In the genomic region with DNA sequence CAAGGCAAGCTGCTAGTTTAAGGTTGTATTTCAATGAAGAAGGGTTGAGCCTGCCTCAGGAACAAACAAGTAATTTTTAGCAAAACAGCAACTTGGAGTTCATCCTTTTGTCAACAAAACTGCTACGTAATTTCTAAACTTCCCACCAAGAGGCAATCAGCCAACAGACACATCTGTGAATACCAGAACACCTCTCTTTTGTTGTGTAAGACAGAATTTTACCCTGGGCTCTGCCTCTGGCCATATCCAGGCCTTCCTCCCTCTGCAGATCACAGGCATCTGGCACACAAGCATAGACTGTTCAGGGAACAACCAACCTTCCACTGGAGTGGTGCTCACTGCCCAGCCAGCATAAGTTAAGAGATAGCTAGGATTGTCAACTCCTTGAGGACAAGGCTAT, we compare ENCODE assay signal across 20 cellular contexts.
A peak's percentile ranks its signal among the peaks of the same experiment; 100 is the strongest.
DNase-seq lines count a peak whose midpoint lies in the region; ATAC-seq and TF ChIP-seq lines count a peak whose summit lies in the region.
"Had no signal": no experiment of that assay in that cellular context is flagged by ENCODE, and none has a peak within 500 bp of the region (broad histone marks: within the 10 kb centered on the region; RNA-seq: fewer than 3 reads in every experiment).

No MANE protein-coding gene starts in this region.

- H3K23me2 ChIP-seq in H9 (ENCODE audit: insufficient read length, low read depth, low read length, poor library complexity, severe bottlenecking), result no peaks in the 10 kb centered on the region

- no peak overlapping the region for H2AFZ ChIP-seq in H9 (ENCODE audit: low read length)
- peak overlapping the region; percentile 42 for H2AFZ ChIP-seq in neural progenitor cell (replicated peaks)
- H2AFZ ChIP-seq in GM23248, result no peak overlapping the region

- H3K23ac ChIP-seq in H9 (ENCODE audit: insufficient read length, low read depth, low read length), result no peak overlapping the region

- no peak overlapping the region for H3K27ac ChIP-seq in H9 (ENCODE audit: insufficient read length, low read depth, low read length)
- peak overlapping the region; percentile 67 for H3K27ac ChIP-seq in neural progenitor cell
- H3K27ac ChIP-seq in GM23248, result no peak overlapping the region
- no peak overlapping the region for H3K27ac ChIP-seq in foreskin keratinocyte
- H3K27ac ChIP-seq: SJCRH30 had no signal

- DNase-seq in AG10803 (ENCODE audit: low read depth), result peak; percentile 53
- no peak for DNase-seq in H9
- DNase-seq in fibroblast of mammary gland (ENCODE audit: low read depth), result peak; percentile 21
- no peak for DNase-seq in neural progenitor cell (ENCODE audit: low spot score)
- DNase-seq in GM23248, result no peak
- DNase-seq in GM13976 (ENCODE audit: low spot score), result no peak
- DNase-seq in foreskin fibroblast, result no peak
- DNase-seq in foreskin keratinocyte, result no peak
- DNase-seq: BE2C; CD4-positive, CD25-positive, alpha-beta regulatory T cell; DMS 273 treated with DMSO at 0.1 percent for 48 hours; NCI-H1092; NCI-H2107; NCI-H2227 treated with DMSO at 0.1 percent for 48 hours; NCI-H510A; NCI-H748 treated with DMSO at 0.1 percent for 48 hours; SJCRH30 had no signal

- H2BK5ac ChIP-seq in H9 (ENCODE audit: insufficient read length, low read length), result no peak overlapping the region

- H2BK120ac ChIP-seq in H9 (ENCODE audit: low read depth, low read length, poor library complexity, severe bottlenecking), result no peak overlapping the region

- H3K4me3 ChIP-seq in AG10803 (ENCODE audit: low read length) (no peak overlapping the region), fibroblast of mammary gland (ENCODE audit: control insufficient read depth, low read depth, low read length) (no peak overlapping the region), neural progenitor cell (no peak overlapping the region), GM23248 (no peak overlapping the region), foreskin fibroblast (ENCODE audit: low read depth in 1 of 2, low read length in 2 of 2) (no peak overlapping the region)
- H3K4me3 ChIP-seq: GM12878, K562, SJCRH30 had no signal

- H3K36me3 ChIP-seq in neural progenitor cell, result no peaks in the 10 kb centered on the region
- no peaks in the 10 kb centered on the region for H3K36me3 ChIP-seq in GM23248 (ENCODE audit: low read depth)
- H3K36me3 ChIP-seq: BE2C, SJCRH30 had no signal

- H3K27me3 Mint-ChIP-seq in H9 (ENCODE audit: low read depth) (no peaks in the 10 kb centered on the region; the same call in 1 of the 2 replicates), neural progenitor cell (ENCODE audit: insufficient read depth, low read depth) (peaks cover 11% of the 10 kb centered on the region)

- peaks cover 13% of the 10 kb centered on the region for H3F3A ChIP-seq in neural progenitor cell (ENCODE audit: low read depth)
- H3F3A ChIP-seq in GM23248 (ENCODE audit: insufficient read depth), result peaks cover 7% of the 10 kb centered on the region

- no peak overlapping the region for H4K8ac ChIP-seq in H9 (replicated peaks; ENCODE audit: insufficient read length, low read depth, low read length)

- no peaks in the 10 kb centered on the region for H3K9me3 ChIP-seq in H9 (ENCODE audit: control insufficient read depth, low read depth, low read length)
- H3K9me3 ChIP-seq in neural progenitor cell (ENCODE audit: low read depth), result no peaks in the 10 kb centered on the region
- H3K9me3 ChIP-seq in GM23248 (ENCODE audit: low read depth), result no peaks in the 10 kb centered on the region
- H3K9me3 ChIP-seq: BE2C, SJCRH30 had no signal

- no peak overlapping the region for H3K18ac ChIP-seq in H9 (ENCODE audit: insufficient read length, low read depth, low read length)

- no peak overlapping the region for H2BK15ac ChIP-seq in H9 (ENCODE audit: low read depth, low read length)

- no peak overlapping the region for H4K91ac ChIP-seq in H9 (ENCODE audit: insufficient read length, low read depth, low read length)

- H3K9ac ChIP-seq in H9 (ENCODE audit: extremely low read depth, insufficient read length, low read length), result no peak overlapping the region
- no peak overlapping the region for H3K9ac ChIP-seq in neural progenitor cell
- no peak overlapping the region for H3K9ac ChIP-seq in GM23248

- no peaks in the 10 kb centered on the region for H3K27me3 ChIP-seq in H9 (ENCODE audit: insufficient read depth, low read length)
- H3K27me3 ChIP-seq in neural progenitor cell, result no peaks in the 10 kb centered on the region
- H3K27me3 ChIP-seq in GM23248 (replicated peaks; ENCODE audit: insufficient read depth), result no peaks in the 10 kb centered on the region
- H3K27me3 ChIP-seq in foreskin keratinocyte, result peaks cover 12% of the 10 kb centered on the region
- H3K27me3 ChIP-seq: BE2C, SJCRH30 had no signal

- H3K4me3 Mint-ChIP-seq in H9, result no peak overlapping the region
- no peak overlapping the region for H3K4me3 Mint-ChIP-seq in neural progenitor cell
- H3K4me3 Mint-ChIP-seq: CD4-positive, CD25-positive, alpha-beta regulatory T cell had no signal

- TF ChIP-seq CTCF in AG10803 (conservative IDR thresholded peaks at IDR 0.05; ENCODE audit: low read length), result no peak
- no peak for TF ChIP-seq CTCF in H9 (conservative IDR thresholded peaks at IDR 0.05)
- no peak for TF ChIP-seq CTCF in fibroblast of mammary gland (conservative IDR thresholded peaks at IDR 0.05; ENCODE audit: control insufficient read depth, insufficient read depth, low read depth, low read length)
- no peak for TF ChIP-seq CTCF in neural progenitor cell (IDR thresholded peaks at IDR 0.05)
- no peak for TF ChIP-seq CTCF in GM13976 (IDR thresholded peaks at IDR 0.05; ENCODE audit: borderline replicate concordance, control extremely low read depth, extremely low read depth, insufficient read depth, missing control alignments)
- no peak for TF ChIP-seq CTCF in foreskin fibroblast (IDR thresholded peaks at IDR 0.05; ENCODE audit: low read depth, low read length)
- no peak for TF ChIP-seq CTCF in foreskin keratinocyte (conservative IDR thresholded peaks at IDR 0.05)

- H3K4ac ChIP-seq in H9 (ENCODE audit: low read depth, low read length), result no peak overlapping the region

- no peak overlapping the region for H2BK20ac ChIP-seq in H9 (ENCODE audit: low read depth, low read length, poor library complexity, severe bottlenecking)

- no peaks in the 10 kb centered on the region for H3K79me1 ChIP-seq in H9 (ENCODE audit: insufficient read depth, low read depth, low read length, poor library complexity, severe bottlenecking)

- no CpG with 5 or more reads among the region's 1 CpG for WGBS in H9 (ENCODE audit: extremely low coverage, insufficient read length, low lambda C conversion rate)
- WGBS in GM23248 (ENCODE audit: low coverage in 1 of 2, low lambda C conversion rate in 2 of 2, missing lambda C conversion rate in 2 of 2), 2 experiments, result 0 to 6% methylated on average over 1 of the region's 1 CpG

- H3K27ac Mint-ChIP-seq in H9, result peak overlapping the region; percentile 1 to 95 (median 78); a peak in 6 of 7 replicates
- peak overlapping the region; percentile 79 for H3K27ac Mint-ChIP-seq in neural progenitor cell
- H3K27ac Mint-ChIP-seq: CD4-positive, CD25-positive, alpha-beta regulatory T cell had no signal

- H4K20me1 ChIP-seq in H9 (ENCODE audit: control insufficient read depth, insufficient read depth, insufficient read length) (no peaks in the 10 kb centered on the region), neural progenitor cell (ENCODE audit: low read depth) (no peaks in the 10 kb centered on the region), GM23248 (ENCODE audit: insufficient read depth) (0 out of 2 replicates have a peak, but pooled peaks cover 2% of the 10 kb centered on the region)

- H3K36me3 Mint-ChIP-seq in H9 (ENCODE audit: insufficient read depth in 1 of 3, low read depth in 3 of 3) (no peaks in the 10 kb centered on the region; a peak in 1 of 7 replicates), neural progenitor cell (no peaks in the 10 kb centered on the region)
- H3K36me3 Mint-ChIP-seq: CD4-positive, CD25-positive, alpha-beta regulatory T cell had no signal

- H3K79me2 ChIP-seq in H9 (ENCODE audit: insufficient read depth, low read length) (no peaks in the 10 kb centered on the region), neural progenitor cell (ENCODE audit: low read depth) (no peaks in the 10 kb centered on the region), GM23248 (ENCODE audit: insufficient read depth) (peaks cover 32% of the 10 kb centered on the region; the same call in 1 of the 2 replicates)

- H3K4me1 ChIP-seq in H9 (ENCODE audit: insufficient read depth, low read length) (peaks cover 14% of the 10 kb centered on the region; the same call in 1 of the 2 replicates), neural progenitor cell (peaks cover 25% of the 10 kb centered on the region), GM23248 (ENCODE audit: insufficient read depth) (peaks cover 5% of the 10 kb centered on the region), foreskin keratinocyte (no peaks in the 10 kb centered on the region)
- H3K4me1 ChIP-seq: BE2C had no signal

- no peak overlapping the region for H3T11ph ChIP-seq in H9 (ENCODE audit: low read length)

- no peak overlapping the region for H3K14ac ChIP-seq in H9 (ENCODE audit: insufficient read depth, low read length)

- in situ Hi-C loops in GM23248 (cut with MboI) (no loop called here), GM13976 (cut with MboI; ENCODE audit: low sequenced_read_pairs, unreplicated experiment) (no loop called here)

- no peaks in the 10 kb centered on the region for H3K9me2 ChIP-seq in GM23248 (ENCODE audit: insufficient read depth)

- ATAC-seq in foreskin keratinocyte, result no peak
- ATAC-seq: GM12878, K562, Panc1 had no signal

- H3K4me2 ChIP-seq in H9 (ENCODE audit: insufficient read depth, insufficient read length, low read length) (peak overlapping the region; percentile 3), neural progenitor cell (peak overlapping the region; percentile 54), GM23248 (ENCODE audit: unreplicated experiment) (no peak overlapping the region)

- no peak overlapping the region for H4K5ac ChIP-seq in H9 (ENCODE audit: insufficient read length, low read depth, low read length)

- H3K56ac ChIP-seq in H9 (ENCODE audit: insufficient read length, low read depth, low read length), result no peak overlapping the region

- H2AK5ac ChIP-seq in H9 (ENCODE audit: insufficient read length, low read length), result no peak overlapping the region

- H2BK12ac ChIP-seq in H9 (ENCODE audit: insufficient read length, low read depth, low read length), result no peak overlapping the region

- peaks cover 44 to 47% of the 10 kb centered on the region in 2 experiments for H3K4me1 Mint-ChIP-seq in H9
- peaks cover 50% of the 10 kb centered on the region for H3K4me1 Mint-ChIP-seq in neural progenitor cell
- H3K4me1 Mint-ChIP-seq: CD4-positive, CD25-positive, alpha-beta regulatory T cell had no signal

- no peaks in the 10 kb centered on the region for H3K9me3 Mint-ChIP-seq in H9
- H3K9me3 Mint-ChIP-seq in neural progenitor cell, result no peaks in the 10 kb centered on the region

Comparison
In these comparisons a context has a peak if more than half of its experiments do, and no peak if none do; other contexts are left out.
1. DNase-seq: peak in AG10803 (single experiment) and fibroblast of mammary gland (single experiment); none in H9 (single experiment), neural progenitor cell (single experiment), GM23248 (single experiment), GM13976 (single experiment), foreskin fibroblast (0 of 2) and foreskin keratinocyte (0 of 2).